In genomic region chr1:10608690-10609089, GRCh38 we compare ENCODE assay signal across 26 cellular contexts.
A peak's percentile ranks its signal among the peaks of the same experiment; 100 is the strongest.
DNase-seq lines count a peak whose midpoint lies in the region; ATAC-seq, FAIRE-seq and TF ChIP-seq lines count a peak whose summit lies in the region.
"Had no signal": no experiment of that assay in that cellular context is flagged by ENCODE, and none has a peak within 500 bp of the region (broad histone marks: within the 10 kb centered on the region; RNA-seq: fewer than 3 reads in every experiment).

No MANE protein-coding gene starts in this region.

- H3K4me3 ChIP-seq in HEK293 (ENCODE audit: low read depth, low read length) = no peak overlapping the region
- H3K4me3 ChIP-seq in PC-3 (ENCODE audit: low read length) = no peak overlapping the region
- H3K4me3 ChIP-seq: A549; BLaER1 treated with 17β-estradiol and CSF1 and Interleukin-3, amounts not matched to agents 10 nM and 100 nM; GM12878 had no signal

- in situ Hi-C loops in GM13977 (cut with MboI; ENCODE audit: low pct_unique_long_range_greater_than_20kb, low sequenced_read_pairs, unreplicated experiment) = no loop called here

- no peaks in the 10 kb centered on the region for H3F3A ChIP-seq in PC-3 (ENCODE audit: low read length, unreplicated experiment)

- no peaks in the 10 kb centered on the region for H3K79me2 ChIP-seq in PC-3 (ENCODE audit: low read length)

- peak; percentile 69 for FAIRE-seq in GM12891 (lab: Jason Lieb, UNC)
- FAIRE-seq: A549, D721Med, GM12878, H54 had no signal

- no peak for TF ChIP-seq POLR2A in GM12891 (IDR thresholded peaks at IDR 0.05; ENCODE audit: low read depth, low read length)

- H3K4me1 ChIP-seq in HEK293 (ENCODE audit: control insufficient read depth, insufficient read depth, low read length) (no peaks in the 10 kb centered on the region), PC-3 (ENCODE audit: insufficient read depth, low read length) (no peaks in the 10 kb centered on the region)
- H3K4me1 ChIP-seq: A549 had no signal

- BruUV-seq in PC-3 (replicated peaks; lab: Mats Ljungman, UMichigan) = no TSS peak

- H3K4me2 ChIP-seq in PC-3 (ENCODE audit: low read length) = no peak overlapping the region
- H3K4me2 ChIP-seq: A549; BLaER1 treated with 17β-estradiol and CSF1 and Interleukin-3, amounts not matched to agents 10 nM and 100 nM had no signal

- ATAC-seq in GM18873 (IDR thresholded peaks at IDR 0.05; ENCODE audit: low FRiP score, unreplicated experiment) = no peak
- ATAC-seq in PC-3 = no peak
- ATAC-seq: A549, GM12878 had no signal

- H4K20me1 ChIP-seq in PC-3 (ENCODE audit: low read length) = no peaks in the 10 kb centered on the region

- H3K27ac ChIP-seq in HEK293 (ENCODE audit: extremely low read depth, low read depth, low read length) (no peak overlapping the region), PC-3 (ENCODE audit: low read length) (no peak overlapping the region)
- H3K27ac ChIP-seq: A549; BLaER1 treated with 17β-estradiol and CSF1 and Interleukin-3, amounts not matched to agents 10 nM and 100 nM had no signal

- DNase-seq in GM12891 (ENCODE audit: insufficient read length, low spot score) (no peak), NCI-H524 (lab: John Stamatoyannopoulos, UW) (peak; percentile 35 to 77), NCI-H82 treated with DMSO at 0.1 percent for 48 hours (lab: John Stamatoyannopoulos, UW; ENCODE audit: unreplicated experiment) (peak; percentile 66), GM13977 (ENCODE audit: low spot score) (no peak), PC-3 (no peak)
- DNase-seq in activated naive CD4-positive, alpha-beta T cell treated with Interleukin-2 at 50 U/mL for 16 hours = no peak
- DNase-seq: 8988T; ACHN; AML-193; BE2C; CD4-positive, alpha-beta T cell; CD8-positive, alpha-beta memory T cell; DMS 273 treated with DMSO at 0.1 percent for 48 hours; DMS79; EL; GDM1; GOT3; HCEC 1CT; HFFc6 had no signal

- no peak overlapping the region for H3K9ac ChIP-seq in PC-3 (ENCODE audit: low read length)
- H3K9ac ChIP-seq: BLaER1 treated with 17β-estradiol and CSF1 and Interleukin-3, amounts not matched to agents 10 nM and 100 nM had no signal

- POLR2A ChIA-PET in HEK293 (lab: Yijun Ruan, JAX) = interaction anchor here (0.6 kb wide), 1 partner anchor 267 kb away, joined by 3 read pairs; no protein-coding TSS in a partner anchor
- POLR2A ChIA-PET in PC-3 (lab: Charles Lee; ENCODE audit: unreplicated experiment) = no interaction called here

- CTCF ChIA-PET in HEK293 (lab: Yijun Ruan, JAX) = no interaction called here
- CTCF ChIA-PET in PC-3 (lab: Charles Lee) = no interaction called here

- H3K36me3 ChIP-seq in HEK293 (ENCODE audit: control insufficient read depth in 2 of 2, insufficient read depth in 1 of 2, low read length in 2 of 2) (no peaks in the 10 kb centered on the region), PC-3 (ENCODE audit: low read depth, low read length) (no peaks in the 10 kb centered on the region)
- H3K36me3 ChIP-seq: BE2C had no signal

- no peak overlapping the region for H2AFZ ChIP-seq in PC-3 (ENCODE audit: low read length)

- no peaks in the 10 kb centered on the region for H3K9me2 ChIP-seq in PC-3 (replicated peaks; ENCODE audit: low read length)

- no peaks in the 10 kb centered on the region for H3K27me3 ChIP-seq in PC-3 (ENCODE audit: low read length)
- H3K27me3 ChIP-seq: BE2C; BLaER1 treated with 17β-estradiol and CSF1 and Interleukin-3, amounts not matched to agents 10 nM and 100 nM had no signal

- TF ChIP-seq CTCF in HEK293 (tag by site-specific recombination; IDR thresholded peaks at IDR 0.05) (no peak), GM13977 (IDR thresholded peaks at IDR 0.05; ENCODE audit: extremely low read depth, insufficient read depth, missing control alignments) (no peak), PC-3 (conservative IDR thresholded peaks at IDR 0.05; ENCODE audit: low read depth, low read length) (no peak)

- intact Hi-C loops in PC-3 (cut with micrococcal nuclease) = no loop called here

- H3K9me3 ChIP-seq in HEK293 (ENCODE audit: control insufficient read depth, insufficient read depth, low read depth, low read length) (no peaks in the 10 kb centered on the region), PC-3 (ENCODE audit: low read length) (no peaks in the 10 kb centered on the region)
- H3K9me3 ChIP-seq: A549; BE2C; BLaER1 treated with 17β-estradiol and CSF1 and Interleukin-3, amounts not matched to agents 10 nM and 100 nM had no signal

TF ChIP-seq in GM12891, 5 proteins besides CTCF, POLR2A, EP300 and RAD21:
- no peak for TF ChIP-seq PAX5 (IDR thresholded peaks at IDR 0.05; ENCODE audit: insufficient read depth, low read length, severe bottlenecking)
- no peak for TF ChIP-seq POLR2AphosphoS5 (IDR thresholded peaks at IDR 0.05; ENCODE audit: low read depth, low read length)
- no peak for TF ChIP-seq SPI1 (IDR thresholded peaks at IDR 0.05; ENCODE audit: low read depth, low read length)
- TF ChIP-seq POU2F2 (IDR thresholded peaks at IDR 0.05; ENCODE audit: low read depth, low read length) = no peak
- no peak for TF ChIP-seq TAF1 (IDR thresholded peaks at IDR 0.05; ENCODE audit: low read depth, low read length)

TF ChIP-seq in HEK293, 187 proteins besides CTCF, POLR2A, EP300 and RAD21:
- TF ChIP-seq FEZF1 (tag by site-specific recombination; IDR thresholded peaks at IDR 0.05) = 0 out of 2 replicates have a peak, but pooled peaks have one; percentile 7
- TF ChIP-seq ZNF658 (tag by site-specific recombination; IDR thresholded peaks at IDR 0.05) = no peak
- TF ChIP-seq ZNF10 (tag by site-specific recombination; IDR thresholded peaks at IDR 0.05) = 0 out of 2 replicates have a peak, but pooled peaks have one; percentile 34
- TF ChIP-seq ZNF292 (tag by site-specific recombination; IDR thresholded peaks at IDR 0.05; ENCODE audit: borderline replicate concordance, low read depth) = no peak
- TF ChIP-seq EGR2 (tag by site-specific recombination; IDR thresholded peaks at IDR 0.05; ENCODE audit: low read depth) = peak; percentile 31; the same call in 1 of the 2 replicates
- no peak for TF ChIP-seq ZNF654 (tag by site-specific recombination; IDR thresholded peaks at IDR 0.05; ENCODE audit: low read depth)
- peak; percentile 91 for TF ChIP-seq WT1 (tag by site-specific recombination; IDR thresholded peaks at IDR 0.05)
- TF ChIP-seq OSR2 (tag by site-specific recombination; IDR thresholded peaks at IDR 0.05) = 0 out of 2 replicates have a peak, but pooled peaks have one; percentile 39
- TF ChIP-seq PRDM6 (tag by site-specific recombination; IDR thresholded peaks at IDR 0.05) = peak; percentile 16; the same call in 1 of the 2 replicates

Comparison
In these comparisons a context has a peak if more than half of its experiments do, and no peak if none do; other contexts are left out.
1. DNase-seq: peak in NCI-H524 (2 of 2) and NCI-H82 treated with DMSO at 0.1 percent for 48 hours (single experiment); none in GM12891 (single experiment), GM13977 (single experiment), activated naive CD4-positive, alpha-beta T cell treated with Interleukin-2 at 50 U/mL for 16 hours (single experiment) and PC-3 (single experiment).